2 cellular contexts compared by ENCODE assay signal in genomic region chr12:115204957-115205754, GRCh38.
TF ChIP-seq lines count a peak whose summit lies in the region.

No MANE protein-coding gene starts in this region.

TF ChIP-seq in IMR-90, 13 proteins besides CTCF, POLR2A, EP300 and RAD21 (continued from another document):
- TF ChIP-seq USF2 (IDR thresholded peaks at IDR 0.05; ENCODE audit: low read depth, low read length), result no peak
- peak; percentile 82 for TF ChIP-seq MAFK (IDR thresholded peaks at IDR 0.05; ENCODE audit: low read depth, low read length)

TF ChIP-seq in K562, 482 proteins besides CTCF, POLR2A, EP300 and RAD21 (continues in another document):
- TF ChIP-seq ZNF639 (CRISPR knock-in tag; conservative IDR thresholded peaks at IDR 0.05 in 1 of 2, IDR thresholded peaks at IDR 0.05 in 1 of 2) (peak in 1 of 2 experiments; percentile 88; a peak in 2 of 4 replicates), ZNF444 (CRISPR knock-in tag; IDR thresholded peaks at IDR 0.05) (peak; percentile 66; the same call in 1 of the 2 replicates), BCOR (IDR thresholded peaks at IDR 0.05) (no peak), MLX (CRISPR knock-in tag; conservative IDR thresholded peaks at IDR 0.05) (no peak), TEAD1 (CRISPR knock-in tag; IDR thresholded peaks at IDR 0.05) (peak in 1 of 2 experiments; percentile 67; a peak in 2 of 4 replicates), ZNF316 (IDR thresholded peaks at IDR 0.05) (peak; percentile 97), HDGF (IDR thresholded peaks at IDR 0.05) (no peak), ATF7 (IDR thresholded peaks at IDR 0.05) (no peak), ARNT (IDR thresholded peaks at IDR 0.05) (no peak), CHD1 (IDR thresholded peaks at IDR 0.05; ENCODE audit: low read length) (no peak), ZBTB12 (CRISPR knock-in tag; IDR thresholded peaks at IDR 0.05) (peak; percentile 69), EGR1 (conservative IDR thresholded peaks at IDR 0.05) (no peak), ZFX (CRISPR knock-in tag; IDR thresholded peaks at IDR 0.05) (no peak), ETV1 (tag; conservative IDR thresholded peaks at IDR 0.05; ENCODE audit: low read depth) (no peak), ZNF165 (CRISPR knock-in tag; IDR thresholded peaks at IDR 0.05; ENCODE audit: borderline replicate concordance) (0 out of 2 replicates have a peak, but pooled peaks have one; percentile 75), ZNF175 (CRISPR knock-in tag; IDR thresholded peaks at IDR 0.05; ENCODE audit: low read depth) (peak; percentile 85), UBTF (IDR thresholded peaks at IDR 0.05; ENCODE audit: borderline replicate concordance in 1 of 2, low read depth in 2 of 2, low read length in 2 of 2) (no peak), SIX5 (IDR thresholded peaks at IDR 0.05; ENCODE audit: borderline replicate concordance in 1 of 2, insufficient read depth in 1 of 2, low read depth in 1 of 2, low read length in 2 of 2) (no peak), NFE2L1 (tag; IDR thresholded peaks at IDR 0.05; ENCODE audit: borderline replicate concordance, low read depth) (no peak), GTF2E2 (tag; IDR thresholded peaks at IDR 0.05) (no peak), HLTF (IDR thresholded peaks at IDR 0.05) (no peak), FOXP1 (CRISPR knock-in tag; IDR thresholded peaks at IDR 0.05) (no peak), NCOR1 (IDR thresholded peaks at IDR 0.05) (no peak), TRIM28 (IDR thresholded peaks at IDR 0.05) (no peak), ZNF589 (CRISPR knock-in tag; IDR thresholded peaks at IDR 0.05; ENCODE audit: low read depth) (peak; percentile 81; the same call in 1 of the 2 replicates), HMGXB4 (CRISPR knock-in tag; IDR thresholded peaks at IDR 0.05) (no peak), ZNF79 (CRISPR knock-in tag; IDR thresholded peaks at IDR 0.05; ENCODE audit: low read depth) (peak; percentile 81; the same call in 1 of the 2 replicates), DDX20 (tag; IDR thresholded peaks at IDR 0.05; ENCODE audit: low read depth) (peak; percentile 72; the same call in 1 of the 2 replicates), ZNF253 (CRISPR knock-in tag; conservative IDR thresholded peaks at IDR 0.05) (0 out of 2 replicates have a peak, but pooled peaks have one; percentile 21), AFF4 (CRISPR knock-in tag; IDR thresholded peaks at IDR 0.05) (no peak), CBFB (CRISPR knock-in tag; IDR thresholded peaks at IDR 0.05) (no peak), RBM15 (IDR thresholded peaks at IDR 0.05; ENCODE audit: insufficient read depth, low read length) (no peak), ERF (CRISPR knock-in tag; IDR thresholded peaks at IDR 0.05) (peak; percentile 85), ZNF174 (CRISPR knock-in tag; IDR thresholded peaks at IDR 0.05) (0 out of 2 replicates have a peak, but pooled peaks have one; percentile 36), FIP1L1 (IDR thresholded peaks at IDR 0.05; ENCODE audit: low read depth, low read length, poor library complexity, severe bottlenecking) (no peak), PURB (CRISPR knock-in tag; IDR thresholded peaks at IDR 0.05; ENCODE audit: low read depth) (no peak), ELF2 (CRISPR knock-in tag; IDR thresholded peaks at IDR 0.05) (0 out of 2 replicates have a peak, but pooled peaks have one; percentile 18), THRA (IDR thresholded peaks at IDR 0.05) (no peak), ELF1 (tag; IDR thresholded peaks at IDR 0.05) (peak; percentile 51; the same call in 1 of the 2 replicates), KLF16 (IDR thresholded peaks at IDR 0.05) (no peak), ZKSCAN1 (IDR thresholded peaks at IDR 0.05; ENCODE audit: low read depth, low read length) (no peak), NFIX (CRISPR knock-in tag; IDR thresholded peaks at IDR 0.05; ENCODE audit: low read depth) (no peak), ZNF436 (CRISPR knock-in tag; IDR thresholded peaks at IDR 0.05) (no peak), YBX1 (IDR thresholded peaks at IDR 0.05) (no peak), RBM25 (IDR thresholded peaks at IDR 0.05; ENCODE audit: low read depth, low read length, severe bottlenecking) (no peak), ZNF134 (CRISPR knock-in tag; conservative IDR thresholded peaks at IDR 0.05) (no peak), RBBP5 (IDR thresholded peaks at IDR 0.05; ENCODE audit: borderline replicate concordance, insufficient read depth, low read length, poor library complexity, severe bottlenecking) (no peak), ZNF592 (IDR thresholded peaks at IDR 0.05) (no peak), MAFF (IDR thresholded peaks at IDR 0.05; ENCODE audit: low read length) (peak; percentile 89), LARP7 (IDR thresholded peaks at IDR 0.05) (no peak), PKNOX1 (IDR thresholded peaks at IDR 0.05) (no peak), KAT2B (IDR thresholded peaks at IDR 0.05; ENCODE audit: low read depth, low read length) (no peak), GATAD2A (IDR thresholded peaks at IDR 0.05) (no peak)
